Comparison of ENCODE assay signal across 8 cellular contexts in the genomic region with DNA sequence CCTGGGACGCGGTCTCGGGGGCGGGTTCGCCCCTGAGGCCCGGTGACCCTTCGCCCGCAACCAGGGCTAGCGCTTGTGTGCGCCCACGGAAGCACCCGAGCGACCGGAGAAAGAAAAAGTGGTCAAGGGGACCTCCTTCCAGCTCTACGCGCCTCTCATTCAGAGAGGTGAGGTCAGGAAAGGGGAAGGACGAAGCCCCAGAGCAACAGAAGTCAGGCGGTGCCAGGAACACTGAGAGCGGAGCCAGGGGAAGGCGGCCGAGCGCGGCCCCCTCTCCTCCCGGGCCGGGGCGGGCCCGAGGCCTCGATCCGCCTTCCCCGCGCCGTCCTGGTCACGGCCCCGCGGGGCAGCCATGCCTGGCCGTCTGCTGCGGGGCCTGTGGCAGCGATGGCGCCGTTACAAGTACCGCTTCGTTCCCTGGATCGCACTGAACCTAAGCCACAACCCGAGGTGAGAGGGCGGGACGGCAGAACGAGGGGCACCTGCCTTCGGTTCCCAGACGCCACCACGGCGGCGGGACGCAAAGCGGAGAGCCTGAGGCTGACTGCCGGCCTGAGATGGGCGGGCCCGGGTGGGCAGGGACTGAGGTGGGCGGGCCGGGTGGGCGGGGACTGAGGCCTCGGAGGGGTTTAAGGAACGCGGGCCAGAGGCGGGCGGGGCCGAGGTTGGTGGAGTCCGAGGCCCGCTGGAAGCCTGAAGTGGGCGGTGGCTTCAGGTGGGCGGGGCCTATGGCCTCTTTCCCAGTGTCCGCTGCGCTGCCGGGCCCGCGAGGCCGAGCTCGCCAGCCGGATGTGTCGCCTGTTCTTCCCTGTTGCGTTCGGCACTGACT. TPM values are rescaled to one million over a fixed set of nuclear protein-coding genes. Genes with fewer than 3 reads are reported as not detected.
DNase-seq lines count a peak whose midpoint lies in the region; ATAC-seq and TF ChIP-seq lines count a peak whose summit lies in the region.

SETD9 (plus strand) TSS at position 303 of the 829 bp plus-strand sequence; CDS start at position 353, 50 bp downstream.

- WGBS in spleen, 5 donors: 0 to 1% (median 0%) methylated on average over 37 to 81 of the region's 81 CpGs

- peak; percentile 98 for DNase-seq in AG08396 (ENCODE audit: low spot score)
- peak; percentile 94 for DNase-seq in NCI-H226
- peak; percentile 71 for DNase-seq in activated CD4-positive, CD25-positive, alpha-beta regulatory T cell treated with anti-CD3 and anti-CD28 coated beads, Interleukin-2, amount 50 U/mL, for 16 hours (ENCODE audit: low read depth, low spot score)
- DNase-seq in central memory CD4-positive, alpha-beta T cell: peak; percentile 75
- peak; percentile 94 for DNase-seq in inferior parietal cortex (ENCODE audit: extremely low spot score)
- DNase-seq in spleen: peak; percentile 100

- H3K27me3 ChIP-seq in spleen (replicated peaks in 1 of 7): no peaks in the 10 kb centered on the region

- H3K4me1 ChIP-seq in spleen: peaks cover 8 to 24% (median 19%) of the 10 kb centered on the region in 6 donors

- intact Hi-C loops in spleen (cut with DNase I; ENCODE audit: low total_unique reads): loop anchor here (10.0 kb wide), 1 partner anchor 225 kb away; no protein-coding TSS in a partner anchor

- H3K4me3 ChIP-seq in spleen: peak within 1 kb of the TSS; percentile 44 to 83 (median 65)

- TF ChIP-seq CTCF in spleen (IDR thresholded peaks at IDR 0.05 in 8 of 11, conservative IDR thresholded peaks at IDR 0.05 in 3 of 11): peak in 2 of 11 experiments; percentile 26 to 30

- peak in 2 of 3 donors; percentile 21 to 28 for TF ChIP-seq POLR2A in spleen (IDR thresholded peaks at IDR 0.05)

- H3K27ac ChIP-seq in spleen: peak within 1 kb of the TSS; percentile 89 to 98 (median 96)

- no peaks in the 10 kb centered on the region for H3K9me3 ChIP-seq in spleen

- peaks cover 0 to 7% (median 0%) of the 10 kb centered on the region in 6 donors for H3K36me3 ChIP-seq in spleen

- ATAC-seq in GM19023 (IDR thresholded peaks at IDR 0.05; ENCODE audit: unreplicated experiment): peak; percentile 86
- ATAC-seq in HG03196 (IDR thresholded peaks at IDR 0.05; ENCODE audit: unreplicated experiment): peak; percentile 98

RNA-seq across cellular contexts. Expression of gene SETD9, which starts in this region (rescaled TPM):
- total RNA-seq in spleen: 1 to 10 TPM; 5.6 to 6.2 (median 6.1) TPM
- 1 to 10 TPM; 3.7 to 5.9 (median 4.3) TPM for polyA plus RNA-seq in spleen

Comparison
In these comparisons a context has a peak if more than half of its experiments do, and no peak if none do; other contexts are left out.
1. Peak in every context shown above with its lines: DNase-seq, ATAC-seq, H3K4me3 ChIP-seq and H3K27ac ChIP-seq.